ENCODE assay signal across 15 cellular contexts in genomic region chr1:115336741-115337140, GRCh38. TPM values are rescaled to one million over a fixed set of nuclear protein-coding genes. Genes with fewer than 3 reads are reported as not detected.
A peak's percentile ranks its signal among the peaks of the same experiment; 100 is the strongest.
DNase-seq lines count a peak whose midpoint lies in the region; ATAC-seq and TF ChIP-seq lines count a peak whose summit lies in the region.
"Had no signal": no experiment of that assay in that cellular context is flagged by ENCODE, and none has a peak within 500 bp of the region (broad histone marks: within the 10 kb centered on the region; RNA-seq: fewer than 3 reads in every experiment).

No MANE protein-coding gene starts in this region.

- TF ChIP-seq POLR2A in uterus (IDR thresholded peaks at IDR 0.05): no peak

- H3K36me3 ChIP-seq in left ventricle myocardium inferior (no peaks in the 10 kb centered on the region), SK-N-SH (replicated peaks in 1 of 2; ENCODE audit: control insufficient read depth in 1 of 2, insufficient read depth in 2 of 2, low read length in 1 of 2) (peaks cover 0 to 5% of the 10 kb centered on the region in 2 experiments), iPS-15b (ENCODE audit: control insufficient read depth, insufficient read depth, low read length) (no peaks in the 10 kb centered on the region), uterus (no peaks in the 10 kb centered on the region)

- peaks cover 70% of the 10 kb centered on the region for H3K4me1 ChIP-seq in left ventricle myocardium inferior
- peaks cover 24 to 34% of the 10 kb centered on the region in 2 experiments for H3K4me1 ChIP-seq in SK-N-SH (ENCODE audit: control insufficient read depth in 1 of 2, insufficient read depth in 2 of 2, low read depth in 1 of 2, low read length in 1 of 2)
- H3K4me1 ChIP-seq in iPS-15b (ENCODE audit: control insufficient read depth, insufficient read depth, low read length): peaks cover 2% of the 10 kb centered on the region
- peaks cover 3 to 6% of the 10 kb centered on the region in 2 donors for H3K4me1 ChIP-seq in uterus

- H3K79me2 ChIP-seq in SK-N-SH (ENCODE audit: insufficient read depth): peaks cover 63% of the 10 kb centered on the region

- no peak for TF ChIP-seq EP300 in SK-N-SH (IDR thresholded peaks at IDR 0.05; ENCODE audit: borderline replicate concordance in 1 of 2, low read depth in 1 of 2, low read length in 1 of 2)

- H3K27ac ChIP-seq in left ventricle myocardium inferior (replicated peaks) (peak overlapping the region; percentile 88), SK-N-SH (ENCODE audit: low read depth in 2 of 2, low read length in 1 of 2) (no peak overlapping the region), uterus (peak overlapping the region; percentile 90 to 92)

- CTCF ChIA-PET in SK-N-SH (lab: Yijun Ruan, JAX): interaction anchor here (1.2 to 3.7 kb wide), 5 partner anchors 17 to 259 kb away, joined by 3 to 16 read pairs (median 7); no protein-coding TSS in a partner anchor

- H3K9me2 ChIP-seq in SK-N-SH: no peaks in the 10 kb centered on the region

- peak overlapping the region; percentile 98 for H3K4me2 ChIP-seq in SK-N-SH

- TF ChIP-seq RAD21 in SK-N-SH (IDR thresholded peaks at IDR 0.05; ENCODE audit: low read length): no peak

- H3K9me3 ChIP-seq in left ventricle myocardium inferior (replicated peaks) (no peaks in the 10 kb centered on the region), SK-N-SH (no peaks in the 10 kb centered on the region), iPS-15b (ENCODE audit: control insufficient read depth, insufficient read depth, low read length) (no peaks in the 10 kb centered on the region), uterus (no peaks in the 10 kb centered on the region)

- no peak overlapping the region for H2AFZ ChIP-seq in SK-N-SH (ENCODE audit: low read depth)

- TF ChIP-seq CTCF in left ventricle myocardium inferior (IDR thresholded peaks at IDR 0.05; ENCODE audit: borderline replicate concordance) (no peak), SK-N-SH (IDR thresholded peaks at IDR 0.05) (no peak), uterus (IDR thresholded peaks at IDR 0.05) (no peak)

- ATAC-seq in left ventricle myocardium superior (no peak), GM21528 (IDR thresholded peaks at IDR 0.05; ENCODE audit: low FRiP score, unreplicated experiment) (no peak), HG03139 (IDR thresholded peaks at IDR 0.05; ENCODE audit: unreplicated experiment) (no peak)
- ATAC-seq: effector memory CD8-positive, alpha-beta T cell had no signal

- H3K4me3 ChIP-seq in left ventricle myocardium inferior: peak overlapping the region; percentile 81
- peak overlapping the region; percentile 84 to 92; a peak in 3 of 4 replicates for H3K4me3 ChIP-seq in SK-N-SH (ENCODE audit: low read depth in 2 of 2, low read length in 1 of 2)
- H3K4me3 ChIP-seq in iPS-15b (ENCODE audit: low read depth, low read length): peak overlapping the region; percentile 88
- peak overlapping the region; percentile 74 to 76 for H3K4me3 ChIP-seq in uterus

- H3F3A ChIP-seq in SK-N-SH (replicated peaks; ENCODE audit: insufficient read depth): peaks cover 33% of the 10 kb centered on the region

- POLR2A ChIA-PET in SK-N-SH (lab: Yijun Ruan, JAX): no interaction called here

- H3K27me3 ChIP-seq in left ventricle myocardium inferior (ENCODE audit: low read depth) (peaks cover 17% of the 10 kb centered on the region), SK-N-SH (ENCODE audit: insufficient read depth) (no peaks in the 10 kb centered on the region), iPS-15b (ENCODE audit: control insufficient read depth, insufficient read depth, low read length) (peaks cover 73% of the 10 kb centered on the region), uterus (no peaks in the 10 kb centered on the region)

- no peaks in the 10 kb centered on the region for H4K20me1 ChIP-seq in SK-N-SH (ENCODE audit: insufficient read depth)

- H3K9ac ChIP-seq in SK-N-SH (peak overlapping the region; percentile 96), iPS-15b (ENCODE audit: low read depth, low read length) (no peak overlapping the region)

- DNase-seq in left ventricle myocardium inferior (no peak), left ventricle myocardium superior (no peak), SK-N-SH (peak; percentile 35), uterus (no peak), LoVo (ENCODE audit: low spot score) (no peak)
- DNase-seq: activated CD4-positive, alpha-beta T cell treated with anti-CD3 and anti-CD28 coated beads for 4 hours; anterior cingulate cortex; DND-41; effector memory CD8-positive, alpha-beta T cell; NCI-H187 treated with DMSO at 0.1 percent for 48 hours; occipital lobe had no signal

- 87% methylated on average over 3 of the region's 3 CpGs for WGBS in SK-N-SH (ENCODE audit: low lambda C conversion rate)

- intact Hi-C loops in left ventricle myocardium inferior (cut with micrococcal nuclease) (no loop called here), left ventricle myocardium superior (cut with micrococcal nuclease) (no loop called here), uterus (cut with DNase I; ENCODE audit: low total_unique reads) (loop anchor here (10.0 kb wide), 1 partner anchor 52 kb away; no protein-coding TSS in a partner anchor)

TF ChIP-seq in SK-N-SH, 30 proteins besides CTCF, POLR2A, EP300 and RAD21:
- TF ChIP-seq ELF1 (IDR thresholded peaks at IDR 0.05) (no peak), MAX (IDR thresholded peaks at IDR 0.05; ENCODE audit: low read depth) (no peak), PBX3 (IDR thresholded peaks at IDR 0.05) (peak; percentile 55), GATA2 (CRISPR knock-in tag; IDR thresholded peaks at IDR 0.05) (no peak), FOXM1 (IDR thresholded peaks at IDR 0.05; ENCODE audit: low read depth) (no peak), USF1 (IDR thresholded peaks at IDR 0.05; ENCODE audit: borderline replicate concordance, low read depth) (no peak)

RNA-seq across cellular contexts. Expression of gene NGF, which starts 1.3 kb away (rescaled TPM):
- total RNA-seq in left ventricle myocardium inferior (5.3 TPM), left ventricle myocardium superior (3.2 TPM), uterus (10 to 100 TPM in 3 of 4 donors, 1 to 10 TPM in 1; 1.3 to 21.4 (median 13.5) TPM)
- polyA plus RNA-seq in SK-N-SH (2012; rRNA removed): 53.7 and 75.8 TPM in 2 replicates
- 44.0 and 44.5 TPM in 2 replicates for polyA plus RNA-seq in SK-N-SH (2012; cell fraction: cytosol; rRNA removed)
- 46.9 and 53.1 TPM in 2 replicates for polyA plus RNA-seq in SK-N-SH (2012; cell fraction: nucleus; rRNA removed)
- total RNA-seq: T-helper 1 cell treated with Interleukin-12 subunit alpha and Interleukin-12 subunit beta and Interleukin-4 antibody, amounts not matched to agents 30 ng/mL and 1 ng/mL, for 36 hours had no signal

Comparison
In these comparisons a context has a peak if more than half of its experiments do, and no peak if none do; other contexts are left out.
1. H3K27ac ChIP-seq: peak in left ventricle myocardium inferior (single experiment) and uterus (2 of 2); none in SK-N-SH (0 of 2).
2. Peak in every context shown above with its lines, with median percentiles within 50 percentile points of each other: H3K4me3 ChIP-seq.